ENCODE assay signal across 22 cellular contexts in genomic region chr1:245823408-245824147, GRCh38.
DNase-seq lines count a peak whose midpoint lies in the region; ATAC-seq and TF ChIP-seq lines count a peak whose summit lies in the region.
"Had no signal": no experiment of that assay in that cellular context is flagged by ENCODE, and none has a peak within 500 bp of the region (broad histone marks: within the 10 kb centered on the region; RNA-seq: fewer than 3 reads in every experiment).

No MANE protein-coding gene starts in this region.

- no peaks in the 10 kb centered on the region for H3K9me3 Mint-ChIP-seq in activated T-helper 1 cell treated with anti-CD3 and anti-CD28 coated beads, Interleukin-12 subunit alpha, Interleukin-12 subunit beta, Interleukin-2, Interleukin-4 antibody, amounts not matched to agents 30 ng/mL and 10 ng/mL and 1 ng/mL, durations not matched to agents 14 hours and 24 hours and 36 hours

- peaks cover 8% of the 10 kb centered on the region for H3F3A ChIP-seq in smooth muscle cell (ENCODE audit: low read depth)

- CTCF ChIA-PET in HEK293T (lab: Yijun Ruan, JAX) = no interaction called here

- H3K9me3 ChIP-seq in adipocyte (ENCODE audit: control insufficient read depth, low read length) = no peaks in the 10 kb centered on the region
- H3K9me3 ChIP-seq in smooth muscle cell (replicated peaks; ENCODE audit: low read depth) = no peaks in the 10 kb centered on the region
- H3K9me3 ChIP-seq: gastroesophageal sphincter, tibial artery had no signal

- ATAC-seq in HG02852 (IDR thresholded peaks at IDR 0.05; ENCODE audit: unreplicated experiment) (no peak), HG03108 (IDR thresholded peaks at IDR 0.05; ENCODE audit: unreplicated experiment) (no peak)
- ATAC-seq: gastroesophageal sphincter; natural killer cell; stimulated activated naive CD8-positive, alpha-beta T cell treated with anti-CD3 and anti-CD28 coated beads, Interleukin-15, Interleukin-2, amounts not matched to agents 100 U/mL and 50 U/mL, for 24 hours had no signal

- H3K79me2 ChIP-seq in smooth muscle cell (ENCODE audit: low read depth) = no peaks in the 10 kb centered on the region

- H2AFZ ChIP-seq in smooth muscle cell (ENCODE audit: low read depth) = no peak overlapping the region

- no peak overlapping the region for H3K27ac Mint-ChIP-seq in activated T-helper 1 cell treated with anti-CD3 and anti-CD28 coated beads, Interleukin-12 subunit alpha, Interleukin-12 subunit beta, Interleukin-2, Interleukin-4 antibody, amounts not matched to agents 30 ng/mL and 10 ng/mL and 1 ng/mL, durations not matched to agents 14 hours and 24 hours and 36 hours
- H3K27ac Mint-ChIP-seq: natural killer cell had no signal

- intact Hi-C loops in activated T-helper 1 cell treated with anti-CD3 and anti-CD28 coated beads, Interleukin-12 subunit alpha, Interleukin-12 subunit beta, Interleukin-2, Interleukin-4 antibody, amounts not matched to agents 30 ng/mL and 10 ng/mL and 1 ng/mL, durations not matched to agents 14 hours and 24 hours and 36 hours (cut with micrococcal nuclease) = no loop called here

- H3K9ac ChIP-seq in adipocyte (ENCODE audit: low read length) = peak overlapping the region; percentile 20
- no peak overlapping the region for H3K9ac ChIP-seq in smooth muscle cell (ENCODE audit: low read depth)

- in situ Hi-C loops in G401 (cut with HindIII; ENCODE audit: low sequenced_read_pairs) = no loop called here

- H3K4me3 Mint-ChIP-seq in activated T-helper 1 cell treated with anti-CD3 and anti-CD28 coated beads, Interleukin-12 subunit alpha, Interleukin-12 subunit beta, Interleukin-2, Interleukin-4 antibody, amounts not matched to agents 30 ng/mL and 10 ng/mL and 1 ng/mL, durations not matched to agents 14 hours and 24 hours and 36 hours = no peak overlapping the region
- H3K4me3 Mint-ChIP-seq: natural killer cell had no signal

- no peaks in the 10 kb centered on the region for H3K4me1 Mint-ChIP-seq in activated T-helper 1 cell treated with anti-CD3 and anti-CD28 coated beads, Interleukin-12 subunit alpha, Interleukin-12 subunit beta, Interleukin-2, Interleukin-4 antibody, amounts not matched to agents 30 ng/mL and 10 ng/mL and 1 ng/mL, durations not matched to agents 14 hours and 24 hours and 36 hours (ENCODE audit: low read depth)

- 95% methylated on average over 13 of the region's 13 CpGs for WGBS in smooth muscle cell (ENCODE audit: low lambda C conversion rate)

- H3K4me1 ChIP-seq in adipocyte (ENCODE audit: control insufficient read depth, insufficient read depth, low read length) (peaks cover 16% of the 10 kb centered on the region), smooth muscle cell (ENCODE audit: low read depth) (peaks cover 4% of the 10 kb centered on the region)
- H3K4me1 ChIP-seq: gastroesophageal sphincter, tibial artery had no signal

- H3K4me3 ChIP-seq in adipocyte (ENCODE audit: low read length) (peak overlapping the region; percentile 45), smooth muscle cell (no peak overlapping the region)
- H3K4me3 ChIP-seq: gastroesophageal sphincter, tibial artery had no signal

- H3K4me2 ChIP-seq in smooth muscle cell = peak overlapping the region; percentile 77

- POLR2A ChIA-PET in HEK293T (lab: Yijun Ruan, JAX) = no interaction called here

- H3K27me3 ChIP-seq in adipocyte (replicated peaks; ENCODE audit: control insufficient read depth, insufficient read depth, low read length) (no peaks in the 10 kb centered on the region), smooth muscle cell (ENCODE audit: low read depth) (no peaks in the 10 kb centered on the region)
- H3K27me3 ChIP-seq: gastroesophageal sphincter, tibial artery had no signal

- H3K27me3 Mint-ChIP-seq in activated T-helper 1 cell treated with anti-CD3 and anti-CD28 coated beads, Interleukin-12 subunit alpha, Interleukin-12 subunit beta, Interleukin-2, Interleukin-4 antibody, amounts not matched to agents 30 ng/mL and 10 ng/mL and 1 ng/mL, durations not matched to agents 14 hours and 24 hours and 36 hours (ENCODE audit: insufficient read depth) = no peaks in the 10 kb centered on the region

- H3K36me3 ChIP-seq in adipocyte (ENCODE audit: control insufficient read depth, insufficient read depth, low read length, severe bottlenecking) (no peaks in the 10 kb centered on the region), smooth muscle cell (ENCODE audit: low read depth) (no peaks in the 10 kb centered on the region)
- H3K36me3 ChIP-seq: gastroesophageal sphincter, tibial artery had no signal

- no peaks in the 10 kb centered on the region for H3K36me3 Mint-ChIP-seq in activated T-helper 1 cell treated with anti-CD3 and anti-CD28 coated beads, Interleukin-12 subunit alpha, Interleukin-12 subunit beta, Interleukin-2, Interleukin-4 antibody, amounts not matched to agents 30 ng/mL and 10 ng/mL and 1 ng/mL, durations not matched to agents 14 hours and 24 hours and 36 hours (ENCODE audit: low read depth)
- H3K36me3 Mint-ChIP-seq: natural killer cell had no signal

- TF ChIP-seq CTCF in smooth muscle cell (IDR thresholded peaks at IDR 0.05; ENCODE audit: borderline replicate concordance, insufficient read depth, poor library complexity, severe bottlenecking) = no peak

- H3K27ac ChIP-seq in smooth muscle cell (ENCODE audit: low read depth) = peak overlapping the region; percentile 82
- H3K27ac ChIP-seq: gastroesophageal sphincter, tibial artery had no signal

- H4K20me1 ChIP-seq in smooth muscle cell (ENCODE audit: low read depth) = no peaks in the 10 kb centered on the region

- DNase-seq in G401 (ENCODE audit: low spot score) (peak; percentile 89), adipocyte (ENCODE audit: low read depth) (no peak), islet precursor cell (peak; percentile 22), smooth muscle cell (lab: John Stamatoyannopoulos, UW; ENCODE audit: unreplicated experiment) (no peak), HEK293T (ENCODE audit: extremely low spot score) (no peak)
- DNase-seq in activated T-helper 1 cell treated with anti-CD3 and anti-CD28 coated beads, Interleukin-12 subunit alpha, Interleukin-12 subunit beta, Interleukin-2, Interleukin-4 antibody, amounts not matched to agents 30 ng/mL and 10 ng/mL and 1 ng/mL, durations not matched to agents 14 hours and 24 hours and 36 hours (ENCODE audit: low spot score) = no peak
- DNase-seq: activated CD8-positive, alpha-beta memory T cell treated with anti-CD3 and anti-CD28 coated beads, Interleukin-2, amount 50 U/mL, for 48 hours; activated effector memory CD4-positive, alpha-beta T cell treated with anti-CD3 and anti-CD28 coated beads, Interleukin-2, amount 50 U/mL, for 16 hours; COR-L47; erythroblast; natural killer cell; NCI-H1436 treated with DMSO at 0.1 percent for 48 hours; NCI-H2171; posterior cingulate gyrus; SIG-M5; small intestine; stimulated activated CD4-positive, alpha-beta T cell treated with anti-CD3 and anti-CD28 coated beads, Interleukin-2, amount 100 ng/mL, for 48 hours; stimulated activated naive CD8-positive, alpha-beta T cell treated with anti-CD3 and anti-CD28 coated beads, Interleukin-15, Interleukin-2, amounts not matched to agents 100 U/mL and 50 U/mL, for 24 hours; tibial artery had no signal

TF ChIP-seq in HEK293T, 16 proteins besides CTCF, POLR2A, EP300 and RAD21:
- TF ChIP-seq HDGF (IDR thresholded peaks at IDR 0.05; ENCODE audit: borderline replicate concordance) = no peak
- TF ChIP-seq TARDBP (IDR thresholded peaks at IDR 0.05) = no peak
- no peak for TF ChIP-seq CTBP1 (IDR thresholded peaks at IDR 0.05; ENCODE audit: borderline replicate concordance)
- no peak for TF ChIP-seq L3MBTL2 (conservative IDR thresholded peaks at IDR 0.05)
- no peak for TF ChIP-seq NFRKB (IDR thresholded peaks at IDR 0.05)
- TF ChIP-seq ZNF384 (IDR thresholded peaks at IDR 0.05) = no peak
- TF ChIP-seq PKNOX1 (IDR thresholded peaks at IDR 0.05) = no peak
- no peak for TF ChIP-seq ELF4 (IDR thresholded peaks at IDR 0.05)
- TF ChIP-seq ARNT (IDR thresholded peaks at IDR 0.05) = no peak
- TF ChIP-seq SP1 (IDR thresholded peaks at IDR 0.05) = no peak
- no peak for TF ChIP-seq LEF1 (IDR thresholded peaks at IDR 0.05; ENCODE audit: borderline replicate concordance)
- no peak for TF ChIP-seq BHLHE40 (IDR thresholded peaks at IDR 0.05; ENCODE audit: borderline replicate concordance)
- no peak for TF ChIP-seq FOXK2 (IDR thresholded peaks at IDR 0.05)
- no peak for TF ChIP-seq FOXA1 (IDR thresholded peaks at IDR 0.05)
- TF ChIP-seq SUZ12 (IDR thresholded peaks at IDR 0.05) = no peak

Comparison
In these comparisons a context has a peak if more than half of its experiments do, and no peak if none do; other contexts are left out.
1. DNase-seq: peak in G401 (single experiment) and islet precursor cell (single experiment); none in adipocyte (single experiment), smooth muscle cell (single experiment), HEK293T (single experiment) and activated T-helper 1 cell treated with anti-CD3 and anti-CD28 coated beads, Interleukin-12 subunit alpha, Interleukin-12 subunit beta, Interleukin-2, Interleukin-4 antibody, amounts not matched to agents 30 ng/mL and 10 ng/mL and 1 ng/mL, durations not matched to agents 14 hours and 24 hours and 36 hours (single experiment).